24 cellular contexts compared by ENCODE assay signal in the genomic region with DNA sequence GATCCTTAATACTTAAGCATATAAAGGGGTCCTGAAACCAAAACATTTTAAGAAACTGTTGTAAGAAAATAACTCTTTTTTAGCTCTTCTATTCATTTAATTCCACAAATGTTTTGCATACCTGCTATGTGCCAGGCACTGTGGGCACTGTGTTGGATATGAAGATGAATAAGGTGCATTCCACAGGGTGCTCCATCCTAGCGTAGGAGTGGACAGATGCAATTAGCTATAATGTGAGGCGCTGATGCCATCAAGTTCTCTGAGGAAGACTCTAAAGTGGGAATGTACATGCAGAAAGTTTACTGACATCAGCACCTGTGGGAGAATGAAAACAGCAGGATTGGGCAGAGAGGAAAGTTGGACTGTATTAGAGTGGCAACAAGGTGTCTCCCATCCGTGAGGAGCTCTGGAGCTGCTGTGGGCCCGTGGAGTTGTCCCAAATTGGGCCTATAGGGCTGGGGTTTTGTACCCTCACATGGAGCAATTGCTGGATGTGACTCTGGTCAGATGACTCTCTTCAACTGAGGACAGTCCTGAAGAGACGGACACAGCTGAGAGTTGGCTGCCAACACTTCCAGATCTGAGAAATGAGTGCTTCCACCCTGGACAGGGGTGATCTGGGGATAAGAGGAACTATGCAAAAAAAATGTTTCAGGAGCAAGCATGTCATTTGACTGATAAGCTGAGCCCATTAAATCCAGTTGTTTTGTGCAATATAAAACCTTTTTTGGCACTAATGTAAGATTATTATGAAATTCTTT. TPM values are rescaled to one million over a fixed set of nuclear protein-coding genes. Genes with fewer than 3 reads are reported as not detected.
DNase-seq lines count a peak whose midpoint lies in the region; ATAC-seq and TF ChIP-seq lines count a peak whose summit lies in the region.
"Had no signal": no experiment of that assay in that cellular context is flagged by ENCODE, and none has a peak within 500 bp of the region (broad histone marks: within the 10 kb centered on the region; RNA-seq: fewer than 3 reads in every experiment).

No MANE protein-coding gene starts in this region.

- intact Hi-C loops in heart left ventricle (cut with DNase I) (no loop called here), lower lobe of right lung (cut with DNase I) (no loop called here), sciatic nerve (cut with DNase I) (no loop called here)

- no peak for TF ChIP-seq EP300 in suprapubic skin (IDR thresholded peaks at IDR 0.05)

- H3K36me3 ChIP-seq in heart left ventricle: peaks cover 0 to 81% (median 77%) of the 10 kb centered on the region in 9 donors
- H3K36me3 ChIP-seq in lower lobe of right lung: peaks cover 62% of the 10 kb centered on the region
- H3K36me3 ChIP-seq in suprapubic skin: peaks cover 48% of the 10 kb centered on the region

- H3K4me1 ChIP-seq in heart left ventricle (peaks cover 0 to 38% (median 13%) of the 10 kb centered on the region in 12 donors), lower lobe of right lung (peaks cover 12% of the 10 kb centered on the region), suprapubic skin (no peaks in the 10 kb centered on the region)
- H3K4me1 ChIP-seq: A549, BE2C, HAP-1 had no signal

- H3K9me3 ChIP-seq in heart left ventricle (no peaks in the 10 kb centered on the region), lower lobe of right lung (no peaks in the 10 kb centered on the region), suprapubic skin (no peaks in the 10 kb centered on the region)
- H3K9me3 ChIP-seq: A549, BE2C, HAP-1 had no signal

- 52 to 68% (median 57%) methylated on average over 5 of the region's 5 CpGs for WGBS in heart left ventricle, 4 donors
- WGBS in suprapubic skin: 89% methylated on average over 5 of the region's 5 CpGs

- TF ChIP-seq POLR2A in heart left ventricle (IDR thresholded peaks at IDR 0.05) (no peak), suprapubic skin (IDR thresholded peaks at IDR 0.05) (no peak)

- peak; percentile 56 for DNase-seq in NCI-H226
- DNase-seq in heart left ventricle: no peak
- DNase-seq in lower lobe of right lung: no peak
- no peak for DNase-seq in sciatic nerve (ENCODE audit: low spot score)
- DNase-seq in stimulated activated CD4-positive, alpha-beta T cell treated with anti-CD3 and anti-CD28 coated beads, Interleukin-12 subunit alpha, Interleukin-12 subunit beta, amount 100 ng/mL, for 4 hours: no peak
- no peak for DNase-seq in suprapubic skin (ENCODE audit: low spot score in 2 of 2)
- DNase-seq in H4 (ENCODE audit: low spot score): no peak
- DNase-seq: BE2C; CD4-positive, CD25-positive, alpha-beta regulatory T cell; DMS79 treated with DMSO at 0.1 percent for 48 hours; GM23248; Karpas-422; MV-4-11; NCI-H1105 treated with DMSO at 0.1 percent for 48 hours; NCI-H2029 treated with DMSO at 0.1 percent for 48 hours; NCI-H345; NCI-H524; NCI-H774; NK-92 treated with Interleukin-12 subunit alpha and Interleukin-12 subunit beta, amount 100 ng/mL, for 24 hours had no signal

- ATAC-seq in heart left ventricle: peak; percentile 37 to 71 (median 61)
- peak; percentile 29 to 45 for ATAC-seq in lower lobe of right lung
- ATAC-seq in sciatic nerve: peak; percentile 48
- ATAC-seq: A549, SK-N-SH treated with all-trans-retinoic acid at 6 μM for 48 hours had no signal

- no peak overlapping the region for H3K4me3 ChIP-seq in heart left ventricle
- H3K4me3 ChIP-seq in lower lobe of right lung: no peak overlapping the region
- no peak overlapping the region for H3K4me3 ChIP-seq in suprapubic skin
- H3K4me3 ChIP-seq: A549, GM23248, HAP-1 had no signal

- TF ChIP-seq CTCF in heart left ventricle (IDR thresholded peaks at IDR 0.05) (no peak), lower lobe of right lung (IDR thresholded peaks at IDR 0.05) (no peak), suprapubic skin (IDR thresholded peaks at IDR 0.05) (no peak)

- H3K27ac ChIP-seq in heart left ventricle (no peak overlapping the region), lower lobe of right lung (no peak overlapping the region), suprapubic skin (no peak overlapping the region)
- H3K27ac ChIP-seq: A549, GM23248, RWPE1 had no signal

- H3K27me3 ChIP-seq in heart left ventricle (no peaks in the 10 kb centered on the region), lower lobe of right lung (ENCODE audit: low read depth) (no peaks in the 10 kb centered on the region), suprapubic skin (no peaks in the 10 kb centered on the region)
- H3K27me3 ChIP-seq: BE2C had no signal

RNA-seq across cellular contexts. Expression of a gene that starts 22.3 kb away (rescaled TPM):
- total RNA-seq in heart left ventricle: 10 to 100 TPM in 1 of 9 donors, 1 to 10 TPM in 1, under 1 TPM in 6, not detected in 1; 0.24 to 11.1 (median 0.43) TPM
- under 1 TPM; 0.33 to 0.65 TPM for polyA plus RNA-seq in heart left ventricle
- total RNA-seq in lower lobe of right lung: 5.5 TPM
- total RNA-seq in sciatic nerve: 2.6 TPM
- total RNA-seq in suprapubic skin: 1 to 10 TPM in 2 of 4 donors, under 1 TPM in 1, not detected in 1; 0.15 to 1.5 (median 1.2) TPM
- total RNA-seq in H4 (2014; rRNA removed; shearing (Covaris generic)): not detected in 2 replicates
- total RNA-seq: CD4-positive, CD25-positive, alpha-beta regulatory T cell; M059J had no signal
- polyA plus RNA-seq: GM23248 had no signal

RNA-seq across cellular contexts. Expression of a gene that starts 48.3 kb away (rescaled TPM):
- total RNA-seq in heart left ventricle (100 to 1,000 TPM in 4 of 9 donors, 10 to 100 TPM in 5; 56.2 to 148 (median 91.7) TPM), lower lobe of right lung (32.1 TPM), sciatic nerve (43.6 TPM), suprapubic skin (10 to 100 TPM; 40.6 to 94.7 (median 68.5) TPM)
- 10 to 100 TPM; 29.9 to 62.6 TPM for polyA plus RNA-seq in heart left ventricle
- total RNA-seq in H4 (2014; rRNA removed; shearing (Covaris generic)): 19.2 and 23.2 TPM in 2 replicates
